ENCODE assay signal across 8 cellular contexts in genomic region chr2:227817940-227818568, GRCh38. TPM values are rescaled to one million over a fixed set of nuclear protein-coding genes. Genes with fewer than 3 reads are reported as not detected.
DNase-seq lines count a peak whose midpoint lies in the region; ATAC-seq and TF ChIP-seq lines count a peak whose summit lies in the region.

No MANE protein-coding gene starts in this region.

- H3K9me2 ChIP-seq in hepatocyte (replicated peaks; ENCODE audit: insufficient read depth) = no peaks in the 10 kb centered on the region

- no peaks in the 10 kb centered on the region for H3K9me3 ChIP-seq in hepatocyte (ENCODE audit: low read depth)

- H3K79me2 ChIP-seq in hepatocyte = no peaks in the 10 kb centered on the region

- H3K36me3 ChIP-seq in hepatocyte (replicated peaks; ENCODE audit: insufficient read depth, low read depth) = no peaks in the 10 kb centered on the region

- no peaks in the 10 kb centered on the region for H4K20me1 ChIP-seq in hepatocyte (ENCODE audit: insufficient read depth, poor library complexity, severe bottlenecking)

- no peak overlapping the region for H3K4me3 ChIP-seq in hepatocyte

- 43% methylated on average over 9 of the region's 9 CpGs for WGBS in hepatocyte (ENCODE audit: low lambda C conversion rate, missing lambda C conversion rate)

- TF ChIP-seq CTCF in hepatocyte (IDR thresholded peaks at IDR 0.05; ENCODE audit: poor library complexity) = no peak

- H2AFZ ChIP-seq in hepatocyte = no peak overlapping the region

- H3K27ac ChIP-seq in hepatocyte = peak overlapping the region; percentile 88

- peak overlapping the region; percentile 36 for H3K4me2 ChIP-seq in hepatocyte

- H3K4me1 ChIP-seq in hepatocyte (ENCODE audit: insufficient read depth) = peaks cover 4% of the 10 kb centered on the region

- peak; percentile 95 for DNase-seq in CD1c-positive myeloid dendritic cell (ENCODE audit: extremely low spot score)
- DNase-seq in T-helper 1 cell = peak in 4 of 5 donors; percentile 19 to 65 (median 29)
- peak in 42 of 58 donors; percentile 1 to 76 (median 28) for DNase-seq in anterior cingulate cortex (lab: John Stamatoyannopoulos, UW)
- peak; percentile 93 for DNase-seq in hepatocyte (ENCODE audit: low spot score)
- peak; percentile 69 to 88 (median 80) for DNase-seq in stimulated activated CD4-positive, alpha-beta T cell treated with anti-CD3 and anti-CD28 coated beads, Interleukin-12 subunit alpha, Interleukin-12 subunit beta, amount 100 ng/mL, for 48 hours (ENCODE audit: low read depth in 2 of 3, low spot score in 1 of 3)
- DNase-seq in NCI-H1436 (lab: John Stamatoyannopoulos, UW) = no peak
- no peak for DNase-seq in SHP77 treated with DMSO at 0.1 percent for 48 hours (lab: John Stamatoyannopoulos, UW)

- no peaks in the 10 kb centered on the region for H3K27me3 ChIP-seq in hepatocyte

- ATAC-seq in HG02938 (IDR thresholded peaks at IDR 0.05; ENCODE audit: unreplicated experiment) = peak; percentile 41

RNA-seq across cellular contexts. Expression of gene CCL20, which starts 4.4 kb away (rescaled TPM):
- 70.2 and 112 TPM in 2 replicates for total RNA-seq in hepatocyte
- 80.0 and 112 TPM in 2 replicates for polyA plus RNA-seq in hepatocyte

RNA-seq across cellular contexts. Expression of gene DAW1, which starts 53.4 kb away (rescaled TPM):
- 0.23 and 0.68 TPM in 2 replicates for total RNA-seq in hepatocyte
- polyA plus RNA-seq in hepatocyte = 0.63 and 0.88 TPM in 2 replicates

Comparison
In these comparisons a context has a peak if more than half of its experiments do, and no peak if none do; other contexts are left out.
1. DNase-seq: peak in CD1c-positive myeloid dendritic cell (single experiment), T-helper 1 cell (4 of 5), anterior cingulate cortex (42 of 58), hepatocyte (single experiment) and stimulated activated CD4-positive, alpha-beta T cell treated with anti-CD3 and anti-CD28 coated beads, Interleukin-12 subunit alpha, Interleukin-12 subunit beta, amount 100 ng/mL, for 48 hours (3 of 3); none in NCI-H1436 (single experiment) and SHP77 treated with DMSO at 0.1 percent for 48 hours (single experiment).